8 cellular contexts compared by ENCODE assay signal in genomic region chr1:210232524-210233215, GRCh38. TPM values are rescaled to one million over a fixed set of nuclear protein-coding genes. Genes with fewer than 3 reads are reported as not detected.
DNase-seq lines count a peak whose midpoint lies in the region; ATAC-seq, FAIRE-seq and TF ChIP-seq lines count a peak whose summit lies in the region.

Gene SERTAD4 (plus strand): TSS chr1:210232796. CDS start chr1:210237961, 5,165 bp downstream.

- H3K4me3 Mint-ChIP-seq in GM23338 = peak within 1 kb of the TSS; percentile 80
- H3K4me3 Mint-ChIP-seq in effector memory CD8-positive, alpha-beta T cell = peak within 1 kb of the TSS; percentile 69 to 74

- H3K4me2 ChIP-seq in GM23338 = peak within 1 kb of the TSS; percentile 95

- H3K9me2 ChIP-seq in GM23338 (ENCODE audit: insufficient read depth) = no peaks in the 10 kb centered on the region

- H4K20me1 ChIP-seq in GM23338 (replicated peaks; ENCODE audit: insufficient read depth) = no peaks in the 10 kb centered on the region

- peaks cover 33% of the 10 kb centered on the region for H3K27me3 Mint-ChIP-seq in GM23338 (ENCODE audit: insufficient read depth, low read depth, poor library complexity)
- H3K27me3 Mint-ChIP-seq in effector memory CD8-positive, alpha-beta T cell = peaks cover 48 to 54% of the 10 kb centered on the region in 2 donors

- no peaks in the 10 kb centered on the region; the same call in 2 of the 3 replicates for H3K36me3 Mint-ChIP-seq in GM23338 (ENCODE audit: low read depth)
- no peaks in the 10 kb centered on the region for H3K36me3 Mint-ChIP-seq in effector memory CD8-positive, alpha-beta T cell (ENCODE audit: insufficient read depth)

- DNase-seq in A172 (ENCODE audit: low spot score) (peak; percentile 44), GM23338 (ENCODE audit: low spot score) (peak; percentile 73), RCC 7860 (ENCODE audit: low spot score) (peak; percentile 33), medulla oblongata (ENCODE audit: extremely low spot score) (peak; percentile 47), cortex of kidney (lab: John Stamatoyannopoulos, UW) (no peak), OCI-M2 (lab: John Stamatoyannopoulos, UW; ENCODE audit: unreplicated experiment) (no peak)
- no peak for DNase-seq in effector memory CD8-positive, alpha-beta T cell

- no peaks in the 10 kb centered on the region for H3K9me3 ChIP-seq in thymus (ENCODE audit: control insufficient read depth)

- H3K27ac ChIP-seq in GM23338 (ENCODE audit: low read depth) (no peak within 1 kb of the TSS), thymus (ENCODE audit: low read depth) (peak within 1 kb of the TSS; percentile 5)

- H3K36me3 ChIP-seq in GM23338 (ENCODE audit: insufficient read depth) = no peaks in the 10 kb centered on the region
- H3K36me3 ChIP-seq in thymus (ENCODE audit: control insufficient read depth, insufficient read depth) = no peaks in the 10 kb centered on the region

- H3K4me1 Mint-ChIP-seq in GM23338 = peaks cover 22% of the 10 kb centered on the region
- peaks cover 10% of the 10 kb centered on the region in 2 donors for H3K4me1 Mint-ChIP-seq in effector memory CD8-positive, alpha-beta T cell (ENCODE audit: low read depth in 2 of 2)

- H3K27me3 ChIP-seq in GM23338 (ENCODE audit: insufficient read depth) (peaks cover 81% of the 10 kb centered on the region), thymus (ENCODE audit: control insufficient read depth, insufficient read depth) (peaks cover 7% of the 10 kb centered on the region)

- no peak for FAIRE-seq in RCC 7860 (lab: Jason Lieb, UNC)

- ATAC-seq in GM23338 = peak; percentile 26
- ATAC-seq in effector memory CD8-positive, alpha-beta T cell (replicated peaks) = peak; percentile 10

- no peak within 1 kb of the TSS for H3K27ac Mint-ChIP-seq in GM23338
- H3K27ac Mint-ChIP-seq in effector memory CD8-positive, alpha-beta T cell = no peak within 1 kb of the TSS

- H3K4me3 ChIP-seq in GM23338 (peak within 1 kb of the TSS; percentile 85), thymus (ENCODE audit: low read length) (peak within 1 kb of the TSS; percentile 48)

- H3K79me2 ChIP-seq in GM23338 (replicated peaks; ENCODE audit: insufficient read depth) = no peaks in the 10 kb centered on the region

- peaks cover 41% of the 10 kb centered on the region for H3K4me1 ChIP-seq in GM23338 (ENCODE audit: insufficient read depth)
- peaks cover 34% of the 10 kb centered on the region for H3K4me1 ChIP-seq in thymus (ENCODE audit: control insufficient read depth, insufficient read depth, low read length)

- peaks cover 5% of the 10 kb centered on the region; the same call in 1 of the 2 replicates for H3F3A ChIP-seq in GM23338 (replicated peaks; ENCODE audit: low read depth)

- H3K9me3 Mint-ChIP-seq in GM23338 = no peaks in the 10 kb centered on the region
- no peaks in the 10 kb centered on the region for H3K9me3 Mint-ChIP-seq in effector memory CD8-positive, alpha-beta T cell

- peak within 1 kb of the TSS; percentile 93 for H2AFZ ChIP-seq in GM23338

- WGBS in thymus = under 1% methylated on average over 78 of the region's 79 CpGs

- no peak for TF ChIP-seq CTCF in GM23338 (conservative IDR thresholded peaks at IDR 0.05; ENCODE audit: low read depth in 2 of 2)

TF ChIP-seq in GM23338, 12 proteins besides CTCF, POLR2A, EP300 and RAD21:
- TF ChIP-seq ZNF462 (CRISPR knock-in tag; IDR thresholded peaks at IDR 0.05) (no peak), EZH2 (IDR thresholded peaks at IDR 0.05; ENCODE audit: low read depth, unreplicated experiment) (peak; percentile 22)

RNA-seq across cellular contexts. Expression of gene SERTAD4, which starts in this region (rescaled TPM):
- 8.0 and 12.8 TPM in 2 replicates for total RNA-seq in A172 (2014; rRNA removed; shearing (Covaris generic))
- total RNA-seq in GM23338 (2014; rRNA removed; shearing (Covaris generic)) = 1.0 and 1.6 TPM in 2 replicates
- polyA plus RNA-seq in GM23338 (2016; fragmentation: Nextera tagmentation; extraction: Ambion mirVana) (1.3 and 1.4 TPM in 2 replicates), thymus (1.0 TPM)

Comparison
In these comparisons a context has a peak if more than half of its experiments do, and no peak if none do; other contexts are left out.
1. DNase-seq: peak in A172 (single experiment), GM23338 (single experiment), RCC 7860 (single experiment) and medulla oblongata (single experiment); none in effector memory CD8-positive, alpha-beta T cell (0 of 3), cortex of kidney (single experiment) and OCI-M2 (single experiment).